Comparison of ENCODE assay signal across 9 cellular contexts in the genomic region with DNA sequence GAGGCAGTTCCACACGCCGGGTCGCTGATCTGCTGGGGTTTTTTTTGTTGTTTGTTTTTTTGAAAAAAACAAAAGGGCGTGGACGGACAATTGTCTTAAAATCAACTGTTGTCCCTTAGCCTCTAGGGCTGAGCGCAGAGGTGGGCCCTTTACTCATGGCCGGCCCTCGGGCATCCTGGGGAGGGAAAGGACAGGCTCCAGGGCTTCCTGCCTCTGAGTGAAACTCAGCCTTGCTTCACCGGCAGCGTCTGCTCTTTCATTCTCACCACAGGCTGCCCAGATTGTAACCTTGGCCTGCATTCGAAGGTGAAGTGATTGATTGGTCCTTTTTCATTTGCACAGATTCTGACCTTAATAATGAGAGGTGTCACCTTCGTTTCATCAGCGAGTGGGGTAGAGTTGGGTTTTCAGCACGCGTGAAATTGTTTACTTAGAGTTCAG. TPM values are rescaled to one million over a fixed set of nuclear protein-coding genes. Genes with fewer than 3 reads are reported as not detected.
DNase-seq lines count a peak whose midpoint lies in the region; ATAC-seq, FAIRE-seq and TF ChIP-seq lines count a peak whose summit lies in the region.
"Had no signal": no experiment of that assay in that cellular context is flagged by ENCODE, and none has a peak within 500 bp of the region (broad histone marks: within the 10 kb centered on the region; RNA-seq: fewer than 3 reads in every experiment).

No MANE protein-coding gene starts in this region.

- peak overlapping the region; percentile 97 for H3K27ac Mint-ChIP-seq in T-cell

- 0 out of 2 replicates have a peak, but pooled peaks cover under 1% of the 10 kb centered on the region for H3K9me3 ChIP-seq in HUES6 (ENCODE audit: control insufficient read depth, insufficient read depth, low read depth, low read length)

- peaks cover 13% of the 10 kb centered on the region for H3K4me1 ChIP-seq in HUES6 (ENCODE audit: control insufficient read depth, insufficient read depth, low read length)

- H3K36me3 ChIP-seq in HUES6 (ENCODE audit: control insufficient read depth, insufficient read depth, low read length) = no peaks in the 10 kb centered on the region
- H3K36me3 ChIP-seq in bronchial epithelial cell (ENCODE audit: control insufficient read depth, insufficient read depth, low read length) = no peaks in the 10 kb centered on the region

- H3K27me3 Mint-ChIP-seq in T-cell = no peaks in the 10 kb centered on the region

- DNase-seq in NCI-H1417 (lab: John Stamatoyannopoulos, UW) (peak; percentile 32 to 83 (median 77)), NCI-H1417 treated with DMSO at 0.1 percent for 48 hours (lab: John Stamatoyannopoulos, UW) (no peak), T-cell (peak in 24 of 34 experiments; percentile 2 to 39 (median 17)), bronchial epithelial cell (ENCODE audit: low read depth) (peak; percentile 44), left kidney (ENCODE audit: low read depth, low spot score) (peak; percentile 77)
- peak; percentile 18 for DNase-seq in stimulated activated CD4-positive, alpha-beta T cell treated with anti-CD3 and anti-CD28 coated beads, Interleukin-2, amount 100 ng/mL, for 4 hours (ENCODE audit: low read depth)

- H3K4me3 ChIP-seq in HUES6 (ENCODE audit: low read depth, low read length) (peak overlapping the region; percentile 96), bronchial epithelial cell (ENCODE audit: low read depth, low read length) (peak overlapping the region; percentile 100)

- no peaks in the 10 kb centered on the region for H3K27me3 ChIP-seq in HUES6 (ENCODE audit: control insufficient read depth, insufficient read depth, low read length)
- no peaks in the 10 kb centered on the region for H3K27me3 ChIP-seq in bronchial epithelial cell (ENCODE audit: control insufficient read depth, insufficient read depth, low read length)

- H3K9ac ChIP-seq in HUES6 (ENCODE audit: low read length) = peak overlapping the region; percentile 97

- H3K9me3 Mint-ChIP-seq in T-cell = no peaks in the 10 kb centered on the region

- TF ChIP-seq CTCF in bronchial epithelial cell (IDR thresholded peaks at IDR 0.05; ENCODE audit: insufficient read depth, low read length, severe bottlenecking) = no peak

- POLR2A ChIA-PET in T-cell (lab: Charles Lee) = no interaction called here

- no peak for FAIRE-seq in bronchial epithelial cell (lab: Jason Lieb, UNC)
- FAIRE-seq: G401.6 had no signal

- H3K36me3 Mint-ChIP-seq in T-cell = peaks cover 5% of the 10 kb centered on the region

- peak overlapping the region; percentile 96 to 98 (median 96) for H3K4me3 Mint-ChIP-seq in T-cell

- peak overlapping the region; percentile 72; the same call in 1 of the 2 replicates for H3K27ac ChIP-seq in HUES6 (ENCODE audit: low read depth, low read length)

- CTCF ChIA-PET in T-cell (lab: Charles Lee) = interaction anchor here in 1 of 2 donors (0.7 kb wide), 1 partner anchor 225 kb away, joined by 4 read pairs; no protein-coding TSS in a partner anchor

- ATAC-seq in GM21528 (IDR thresholded peaks at IDR 0.05; ENCODE audit: low FRiP score, unreplicated experiment) (peak; percentile 51), T-cell (replicated peaks in 1 of 4) (peak; percentile 9 to 28 (median 14))

- peaks cover 31 to 35% (median 33%) of the 10 kb centered on the region in 3 donors for H3K4me1 Mint-ChIP-seq in T-cell

RNA-seq across cellular contexts. Expression of gene SMIM13, which starts 0.8 kb away (rescaled TPM):
- total RNA-seq in T-cell (1 to 10 TPM; 3.6 to 8.0 (median 5.3) TPM), bronchial epithelial cell (16.4 and 17.1 TPM in 2 replicates)

RNA-seq across cellular contexts. Expression of gene ERVFRD-1, which starts 17.1 kb away (rescaled TPM):
- total RNA-seq in T-cell = under 1 TPM in 1 of 5 donors, not detected in 4; 0.10 TPM
- not detected in 2 replicates for total RNA-seq in bronchial epithelial cell

RNA-seq across cellular contexts. Expression of gene ELOVL2, which starts 50.3 kb away (rescaled TPM):
- under 1 TPM in 2 of 5 donors, not detected in 3; 0.06 to 0.12 TPM for total RNA-seq in T-cell
- under 0.01 TPM in 1 of 2 replicates, not detected in the other for total RNA-seq in bronchial epithelial cell
